ENCODE assay signal across 8 cellular contexts in the genomic region with DNA sequence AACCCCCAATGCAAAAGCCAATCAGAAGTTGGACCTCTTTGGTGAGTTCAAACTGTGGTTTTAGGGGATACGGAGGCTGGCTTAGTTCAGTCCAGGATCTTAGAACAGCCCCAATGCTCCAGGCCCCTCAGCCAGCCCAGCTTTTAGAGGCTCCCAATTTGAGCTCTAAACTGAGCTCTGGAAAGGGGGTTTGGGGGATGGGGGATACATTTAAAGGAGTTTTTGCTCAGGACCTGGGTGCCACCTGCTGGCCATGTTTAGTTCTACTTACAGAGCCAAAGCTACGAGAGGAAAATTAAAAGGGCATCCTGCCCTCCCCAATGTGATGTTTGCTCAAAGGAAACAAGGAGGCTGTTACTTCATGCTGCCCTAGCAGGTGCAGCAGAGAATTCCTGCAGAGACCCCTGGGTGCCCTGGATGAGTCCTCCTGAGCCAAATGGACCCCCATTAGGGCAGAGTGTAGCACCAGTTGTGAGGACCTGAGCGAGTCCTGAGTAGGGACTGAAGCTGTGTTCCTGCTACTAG. TPM values are rescaled to one million over a fixed set of nuclear protein-coding genes. Genes with fewer than 3 reads are reported as not detected.
A peak's percentile ranks its signal among the peaks of the same experiment; 100 is the strongest.
DNase-seq lines count a peak whose midpoint lies in the region; ATAC-seq and TF ChIP-seq lines count a peak whose summit lies in the region.
"Had no signal": no experiment of that assay in that cellular context is flagged by ENCODE, and none has a peak within 500 bp of the region (broad histone marks: within the 10 kb centered on the region; RNA-seq: fewer than 3 reads in every experiment).

No MANE protein-coding gene starts in this region.

- ATAC-seq in T-helper 17 cell = peak; percentile 46
- no peak for ATAC-seq in HG03378 (IDR thresholded peaks at IDR 0.05; ENCODE audit: unreplicated experiment)

- no peak for DNase-seq in GM12864 (ENCODE audit: low read depth)
- DNase-seq in NCI-H1105 (lab: John Stamatoyannopoulos, UW) = peak; percentile 43
- peak in 1 of 3 donors; percentile 14 for DNase-seq in T-helper 17 cell
- DNase-seq in T47D (ENCODE audit: low read depth in 1 of 2, low spot score in 1 of 2) = peak; percentile 38 to 72
- DNase-seq in iPS-NIHi7 (ENCODE audit: extremely low spot score) = peak; percentile 84
- DNase-seq in stimulated activated CD4-positive, alpha-beta T cell treated with anti-CD3 and anti-CD28 coated beads, Interleukin-2, amount 100 ng/mL, for 4 hours (ENCODE audit: low read depth) = peak; percentile 16

- no peak overlapping the region for H3K4me3 ChIP-seq in GM12864 (ENCODE audit: low read depth, low read length)

- H3K27ac Mint-ChIP-seq in T-helper 17 cell = no peak overlapping the region

- peaks cover 2% of the 10 kb centered on the region for H3K4me1 Mint-ChIP-seq in T-helper 17 cell
- H3K4me1 Mint-ChIP-seq: central memory CD8-positive, alpha-beta T cell had no signal

- in situ Hi-C loops in T47D (cut with HindIII; ENCODE audit: low pct_unique_long_range_greater_than_20kb, low sequenced_read_pairs) = no loop called here

- peaks cover 6% of the 10 kb centered on the region for H3K27me3 Mint-ChIP-seq in T-helper 17 cell
- H3K27me3 Mint-ChIP-seq: central memory CD8-positive, alpha-beta T cell had no signal

- H3K36me3 Mint-ChIP-seq in T-helper 17 cell (ENCODE audit: low read depth) = no peaks in the 10 kb centered on the region

- peak; percentile 64 for TF ChIP-seq CTCF in GM12864 (IDR thresholded peaks at IDR 0.05; ENCODE audit: low read depth, low read length, missing control alignments)

- H3K9me3 ChIP-seq in T-helper 17 cell (ENCODE audit: control insufficient read depth, low read length, poor library complexity, severe bottlenecking) = peaks cover 2% of the 10 kb centered on the region

- no peak overlapping the region for H3K4me3 Mint-ChIP-seq in T-helper 17 cell
- H3K4me3 Mint-ChIP-seq: central memory CD8-positive, alpha-beta T cell had no signal

RNA-seq across cellular contexts. Expression of a gene that starts 15.9 kb away (rescaled TPM):
- total RNA-seq in T-helper 17 cell = 10 to 100 TPM; 42.4 to 47.3 TPM

RNA-seq across cellular contexts. Expression of a gene that starts 34.6 kb away (rescaled TPM):
- 10 to 100 TPM in 1 of 2 donors, 1 to 10 TPM in 1; 8.9 to 10.7 TPM for total RNA-seq in T-helper 17 cell

RNA-seq across cellular contexts. Expression of a gene that starts 46.4 kb away (rescaled TPM):
- total RNA-seq in T-helper 17 cell = 1 to 10 TPM; 5.0 to 5.8 TPM

RNA-seq across cellular contexts. Expression of a gene that starts 54.6 kb away (rescaled TPM):
- total RNA-seq in T-helper 17 cell = 100 to 1,000 TPM; 284 to 371 TPM
